In the genomic region with DNA sequence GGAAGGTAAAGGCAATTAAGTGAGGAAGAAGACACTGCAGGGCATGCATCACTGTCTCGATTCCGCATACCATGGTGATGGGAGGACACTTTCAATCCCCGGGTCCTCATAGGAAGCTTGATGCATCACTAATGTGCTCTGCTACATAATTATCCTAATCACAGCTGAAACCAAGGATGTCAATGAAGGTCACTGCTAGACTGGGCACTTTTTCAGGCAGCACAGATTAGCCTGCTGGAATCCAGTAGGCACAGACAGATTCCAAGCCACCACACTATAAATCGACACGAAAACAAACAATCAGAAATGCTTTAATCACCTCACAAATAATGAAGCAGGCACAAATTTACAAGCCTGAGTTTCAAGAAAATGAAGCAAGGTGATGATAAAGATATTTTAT, we compare ENCODE assay signal across 25 cellular contexts.
"Had no signal": no experiment of that assay in that cellular context is flagged by ENCODE, and none has a peak within 500 bp of the region (broad histone marks: within the 10 kb centered on the region; RNA-seq: fewer than 3 reads in every experiment).

No MANE protein-coding gene starts in this region.

- H3K27ac ChIP-seq: neural progenitor cell, ovary, parathyroid adenoma, psoas muscle, right lobe of liver, sigmoid colon, stomach, thoracic aorta, thyroid gland, tibial nerve, upper lobe of left lung, uterus had no signal

- H3K27me3 ChIP-seq: neural progenitor cell, ovary, right lobe of liver, sigmoid colon, stomach, thyroid gland, tibial nerve, upper lobe of left lung, uterus had no signal

- H3K36me3 ChIP-seq: neural progenitor cell, ovary, thoracic aorta, uterus had no signal

- H3K4me1 ChIP-seq: neural progenitor cell, parathyroid adenoma, right lobe of liver, thyroid gland, upper lobe of left lung, uterus had no signal

- FAIRE-seq: small intestine had no signal

- ATAC-seq: naive thymus-derived CD4-positive, alpha-beta T cell; natural killer cell; psoas muscle; right lobe of liver; stimulated activated effector memory CD8-positive, alpha-beta T cell treated with anti-CD3 and anti-CD28 coated beads, Interleukin-12 subunit alpha, Interleukin-12 subunit beta, amount 100 ng/mL, for 72 hours; stimulated activated naive B cell treated with anti-CD40 and anti-IgM and Interleukin-4, amounts not matched to agents 10 μg/mL and 1 μg/mL and 100 μg/mL, for 72 hours had no signal

- H3K9me3 ChIP-seq: ovary, psoas muscle, right lobe of liver, sigmoid colon, stomach, thoracic aorta, thyroid gland, tibial nerve, upper lobe of left lung, uterus had no signal

- H3K4me3 ChIP-seq: neural progenitor cell, ovary, psoas muscle, right lobe of liver, sigmoid colon, stomach, thoracic aorta, thyroid gland, tibial nerve, upper lobe of left lung, uterus had no signal

- DNase-seq: naive thymus-derived CD4-positive, alpha-beta T cell; natural killer cell; occipital lobe; ovary; posterior cingulate gyrus; psoas muscle; right lobe of liver; sigmoid colon; small intestine; stimulated activated CD4-positive, alpha-beta T cell treated with anti-CD3 and anti-CD28 coated beads, Interleukin-15, amount 100 ng/mL, for 24 hours; stimulated activated CD4-positive, alpha-beta T cell treated with anti-CD3 and anti-CD28 coated beads, Interleukin-2, amount 100 ng/mL, for 24 hours; stimulated activated CD4-positive, alpha-beta T cell treated with anti-CD3 and anti-CD28 coated beads, Interleukin-2, amount 100 ng/mL, for 48 hours; stimulated activated CD4-positive, alpha-beta T cell treated with anti-CD3 and anti-CD28 coated beads, Interleukin-4, amount 100 ng/mL, for 24 hours; stimulated activated naive B cell treated with anti-CD40 and anti-IgM and Interleukin-4, amounts not matched to agents 10 μg/mL and 1 μg/mL and 100 μg/mL, for 72 hours; stimulated activated naive CD4-positive, alpha-beta T cell treated with Interleukin-2 at 50 U/mL for 16 hours; stomach; thyroid gland; trophoblast cell; upper lobe of left lung; uterus had no signal
